ENCODE assay signal across 9 cellular contexts in genomic region chr5:921456-921855, GRCh38.
"Had no signal": no experiment of that assay in that cellular context is flagged by ENCODE, and none has a peak within 500 bp of the region (broad histone marks: within the 10 kb centered on the region; RNA-seq: fewer than 3 reads in every experiment).

No MANE protein-coding gene starts in this region.

- H3K4me2 ChIP-seq: GM23338 had no signal

- H3K9me3 Mint-ChIP-seq: GM23338, H9, HFFc6, IgD-negative memory B cell had no signal

- H3K4me3 ChIP-seq: GM23338 had no signal

- DNase-seq: H9, HCEC 1CT, HFFc6 had no signal

- H3K27ac Mint-ChIP-seq: GM23338, H9, HFFc6, IgD-negative memory B cell had no signal

- H3K4me3 Mint-ChIP-seq: GM23338, H9, HFFc6, IgD-negative memory B cell had no signal

- H2AFZ ChIP-seq: GM23338 had no signal

- FAIRE-seq: H1, H54, HepG2 had no signal

- ATAC-seq: GM23338, HepG2 had no signal

- H3K27ac ChIP-seq: HL-60 had no signal
